ENCODE assay signal across 8 cellular contexts in genomic region chr16:11328172-11329079, GRCh38. TPM values are rescaled to one million over a fixed set of nuclear protein-coding genes. Genes with fewer than 3 reads are reported as not detected.
DNase-seq lines count a peak whose midpoint lies in the region; ATAC-seq and TF ChIP-seq lines count a peak whose summit lies in the region.

No MANE protein-coding gene starts in this region.

- H2AFZ ChIP-seq in PC-9: no peak overlapping the region

- no peak overlapping the region for H3K27ac ChIP-seq in PC-9
- peak overlapping the region; percentile 36 to 67 (median 54) for H3K27ac ChIP-seq in sigmoid colon

- no peak for TF ChIP-seq EP300 in sigmoid colon (IDR thresholded peaks at IDR 0.05)

- H3K4me3 ChIP-seq in PC-9 (peak overlapping the region; percentile 21; the same call in 1 of the 2 replicates), sigmoid colon (no peak overlapping the region)

- H3K4me1 ChIP-seq in PC-9 (replicated peaks; ENCODE audit: insufficient read depth) (peaks cover 15% of the 10 kb centered on the region), sigmoid colon (peaks cover 0 to 19% (median 18%) of the 10 kb centered on the region in 4 donors)

- ATAC-seq in GM18873 (IDR thresholded peaks at IDR 0.05; ENCODE audit: low FRiP score, unreplicated experiment) (peak; percentile 64), HG03045 (IDR thresholded peaks at IDR 0.05; ENCODE audit: unreplicated experiment) (peak; percentile 66), left cardiac atrium (peak; percentile 89)

- TF ChIP-seq CTCF in PC-9 (conservative IDR thresholded peaks at IDR 0.05) (no peak), sigmoid colon (IDR thresholded peaks at IDR 0.05) (no peak)

- no peak for TF ChIP-seq POLR2A in sigmoid colon (IDR thresholded peaks at IDR 0.05)

- H3K9me2 ChIP-seq in PC-9 (ENCODE audit: insufficient read depth): no peaks in the 10 kb centered on the region

- no peaks in the 10 kb centered on the region for H3K9me3 ChIP-seq in PC-9 (ENCODE audit: insufficient read depth, low read depth)
- no peaks in the 10 kb centered on the region for H3K9me3 ChIP-seq in sigmoid colon

- DNase-seq in AG08395 (ENCODE audit: low spot score) (peak; percentile 92), PC-9 (peak; percentile 78 to 89), left cardiac atrium (peak; percentile 81), sigmoid colon (peak; percentile 93), NCI-H1105 treated with DMSO at 0.1 percent for 48 hours (lab: John Stamatoyannopoulos, UW) (no peak)
- DNase-seq in activated gamma-delta T cell treated with anti-CD3 and anti-CD28 coated beads, Interleukin-2, amount 50 U/mL, for 16 hours (ENCODE audit: low read depth): peak; percentile 32

- 32 to 60% methylated on average over 12 of the region's 12 CpGs for WGBS in sigmoid colon, 2 donors

- no peaks in the 10 kb centered on the region for H4K20me1 ChIP-seq in PC-9 (ENCODE audit: insufficient read depth)

- CTCF ChIA-PET in PC-9 (lab: Charles Lee): interaction anchor here (0.6 kb wide), 2 partner anchors 25 to 292 kb away, joined by 3 read pairs; no protein-coding TSS in a partner anchor

- H3K27me3 ChIP-seq in PC-9 (ENCODE audit: insufficient read depth, low read depth) (no peaks in the 10 kb centered on the region), sigmoid colon (no peaks in the 10 kb centered on the region)

- POLR2A ChIA-PET in PC-9 (lab: Charles Lee; ENCODE audit: unreplicated experiment): no interaction called here

- H3K79me2 ChIP-seq in PC-9 (ENCODE audit: low read depth): no peaks in the 10 kb centered on the region

- no peaks in the 10 kb centered on the region for H3K36me3 ChIP-seq in PC-9 (ENCODE audit: low read depth)
- no peaks in the 10 kb centered on the region for H3K36me3 ChIP-seq in sigmoid colon

- intact Hi-C loops in PC-9 (cut with micrococcal nuclease; ENCODE audit: unreplicated experiment): loop anchor here (5.0 kb wide), 1 partner anchor 71 kb away; the partner anchor contains the start of gene SOCS1
- intact Hi-C loops in left cardiac atrium (cut with DNase I): no loop called here
- intact Hi-C loops in sigmoid colon (cut with DNase I): no loop called here

- H3F3A ChIP-seq in PC-9 (ENCODE audit: insufficient read depth, low read depth): peaks cover 17% of the 10 kb centered on the region; the same call in 1 of the 2 replicates

- H3K4me2 ChIP-seq in PC-9: peak overlapping the region; percentile 66

- BruUV-seq in PC-9 (replicated peaks; lab: Mats Ljungman, UMichigan): no TSS peak

RNA-seq across cellular contexts. Expression of gene RMI2, which starts 16.8 kb away (rescaled TPM):
- 29.0 and 38.0 TPM in 2 replicates for total RNA-seq in PC-9 (2021)
- total RNA-seq in left cardiac atrium: 1 to 10 TPM in 1 of 2 donors, under 1 TPM in 1; 0.60 to 2.4 TPM
- total RNA-seq in sigmoid colon: 1 to 10 TPM in 2 of 4 donors, under 1 TPM in 2; 0.36 to 2.2 (median 1.2) TPM
- polyA plus RNA-seq in sigmoid colon: 10 to 100 TPM in 1 of 3 donors, 1 to 10 TPM in 2; 5.4 to 19.3 (median 8.1) TPM

RNA-seq across cellular contexts. Expression of gene PRM1, which starts 47.3 kb away (rescaled TPM):
- total RNA-seq in PC-9 (2021) (not detected in 2 replicates), left cardiac atrium (not detected), sigmoid colon (not detected)
- polyA plus RNA-seq in sigmoid colon: not detected

RNA-seq across cellular contexts. Expression of gene PRM2, which starts 52.1 kb away (rescaled TPM):
- total RNA-seq in PC-9 (2021): not detected in 2 replicates
- not detected for total RNA-seq in left cardiac atrium
- total RNA-seq in sigmoid colon: not detected
- not detected for polyA plus RNA-seq in sigmoid colon

RNA-seq across cellular contexts. Expression of gene PRM3, which starts 55.0 kb away (rescaled TPM):
- not detected in 2 replicates for total RNA-seq in PC-9 (2021)
- not detected for total RNA-seq in left cardiac atrium
- not detected for total RNA-seq in sigmoid colon
- not detected for polyA plus RNA-seq in sigmoid colon

RNA-seq across cellular contexts. Expression of gene TNP2, which starts 59.3 kb away (rescaled TPM):
- total RNA-seq in PC-9 (2021) (not detected in 2 replicates), left cardiac atrium (not detected), sigmoid colon (not detected)
- not detected for polyA plus RNA-seq in sigmoid colon
